21 cellular contexts compared by ENCODE assay signal in the genomic region with DNA sequence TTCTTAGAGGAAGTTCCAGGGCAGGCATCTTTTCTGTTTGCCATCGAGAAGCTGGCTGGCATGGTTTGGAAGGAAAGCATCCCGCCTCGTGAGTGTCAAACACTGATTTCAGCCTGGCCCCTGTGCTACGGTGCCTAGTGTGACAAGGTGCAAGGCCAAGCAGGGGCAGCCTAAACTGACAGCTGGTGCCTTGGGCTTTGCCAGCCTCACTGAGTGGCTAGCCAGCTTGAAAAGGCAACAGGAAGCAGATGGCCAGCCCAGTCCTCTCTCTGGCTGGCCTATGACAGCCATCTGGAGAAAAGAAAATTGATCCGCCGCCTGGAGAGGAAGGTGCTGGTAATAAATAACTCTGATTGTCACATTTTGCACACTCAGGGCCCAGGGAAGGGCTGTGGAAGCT. TPM values are rescaled to one million over a fixed set of nuclear protein-coding genes. Genes with fewer than 3 reads are reported as not detected.
DNase-seq lines count a peak whose midpoint lies in the region; ATAC-seq and TF ChIP-seq lines count a peak whose summit lies in the region.
"Had no signal": no experiment of that assay in that cellular context is flagged by ENCODE, and none has a peak within 500 bp of the region (broad histone marks: within the 10 kb centered on the region; RNA-seq: fewer than 3 reads in every experiment).

No MANE protein-coding gene starts in this region.

- intact Hi-C loops in aorta (cut with DNase I): no loop called here

- H3K4me1 ChIP-seq in HAP-1: no peaks in the 10 kb centered on the region
- no peaks in the 10 kb centered on the region for H3K4me1 ChIP-seq in aorta (ENCODE audit: control insufficient read depth in 1 of 2, insufficient read depth in 2 of 2, low read length in 2 of 2)
- H3K4me1 ChIP-seq: adrenal gland, right atrium auricular region, SJCRH30, stomach, upper lobe of right lung had no signal

- peaks cover 9% of the 10 kb centered on the region for H3K4me1 Mint-ChIP-seq in brain
- H3K4me1 Mint-ChIP-seq: activated CD8-positive, alpha-beta memory T cell treated with anti-CD3 and anti-CD28 coated beads, Interleukin-2, amount 10 ng/mL, durations not matched to agents 7 days and 5 days had no signal

- peak overlapping the region in 3 of 5 experiments; percentile 54 to 70 (median 58) for H3K27ac Mint-ChIP-seq in brain
- H3K27ac Mint-ChIP-seq: activated CD8-positive, alpha-beta memory T cell treated with anti-CD3 and anti-CD28 coated beads, Interleukin-2, amount 10 ng/mL, durations not matched to agents 7 days and 5 days had no signal

- H3K36me3 ChIP-seq in HAP-1 (replicated peaks): no peaks in the 10 kb centered on the region
- H3K36me3 ChIP-seq in aorta (ENCODE audit: control insufficient read depth in 1 of 2, insufficient read depth in 2 of 2, low read length in 1 of 2): no peaks in the 10 kb centered on the region
- H3K36me3 ChIP-seq: adrenal gland, right atrium auricular region, SJCRH30, stomach, upper lobe of right lung had no signal

- H3K36me3 Mint-ChIP-seq in brain: no peaks in the 10 kb centered on the region
- H3K36me3 Mint-ChIP-seq: activated CD8-positive, alpha-beta memory T cell treated with anti-CD3 and anti-CD28 coated beads, Interleukin-2, amount 10 ng/mL, durations not matched to agents 7 days and 5 days had no signal

- H3K27me3 Mint-ChIP-seq in brain: no peaks in the 10 kb centered on the region

- H3K27me3 ChIP-seq in HAP-1 (ENCODE audit: low read depth): no peaks in the 10 kb centered on the region
- H3K27me3 ChIP-seq in aorta (ENCODE audit: control insufficient read depth in 1 of 2, insufficient read depth in 2 of 2, low read length in 1 of 2): no peaks in the 10 kb centered on the region
- H3K27me3 ChIP-seq: adrenal gland, right atrium auricular region, SJCRH30, stomach, upper lobe of right lung had no signal

- peak; percentile 2 to 24 for DNase-seq in NCI-H187 (lab: John Stamatoyannopoulos, UW)
- no peak for DNase-seq in NCI-H187 treated with DMSO at 0.1 percent for 48 hours (lab: John Stamatoyannopoulos, UW)
- peak; percentile 99 for DNase-seq in NCI-H2171 treated with DMSO at 0.1 percent for 48 hours (lab: John Stamatoyannopoulos, UW)
- DNase-seq in retina: peak; percentile 67
- no peak for DNase-seq in NAMALWA (ENCODE audit: low spot score)
- DNase-seq in HAP-1 (ENCODE audit: low spot score in 2 of 2): no peak
- DNase-seq in aorta: no peak
- DNase-seq: activated CD8-positive, alpha-beta memory T cell treated with anti-CD3 and anti-CD28 coated beads, Interleukin-2, amount 10 ng/mL, durations not matched to agents 7 days and 5 days; adrenal gland; DND-41; left cardiac atrium; NCI-H1930; nucleus accumbens; SJCRH30; stimulated activated CD4-positive, alpha-beta T cell treated with anti-CD3 and anti-CD28 coated beads, Interleukin-1b, Interleukin-23, amount 100 ng/mL, for 48 hours; stomach; upper lobe of right lung had no signal

- H3K9me3 ChIP-seq in HAP-1: no peaks in the 10 kb centered on the region
- H3K9me3 ChIP-seq in aorta (ENCODE audit: control insufficient read depth, low read length): no peaks in the 10 kb centered on the region
- H3K9me3 ChIP-seq: adrenal gland, right atrium auricular region, SJCRH30, stomach, upper lobe of right lung had no signal

- H3K9me3 Mint-ChIP-seq in brain: peaks cover 0 to 3% (median 0%) of the 10 kb centered on the region in 5 experiments

- ATAC-seq in aorta (ENCODE audit: low FRiP score): no peak
- ATAC-seq: activated CD8-positive, alpha-beta memory T cell treated with anti-CD3 and anti-CD28 coated beads, Interleukin-2, amount 10 ng/mL, durations not matched to agents 7 days and 5 days; left cardiac atrium; upper lobe of right lung had no signal

- H3K27ac ChIP-seq in aorta (ENCODE audit: low read depth in 1 of 2, low read length in 2 of 2): no peak overlapping the region
- H3K27ac ChIP-seq: adrenal gland, right atrium auricular region, SJCRH30, stomach, upper lobe of right lung had no signal

- no peak overlapping the region for H3K4me3 ChIP-seq in HAP-1
- no peak overlapping the region for H3K4me3 ChIP-seq in aorta (ENCODE audit: low read length in 2 of 2)
- H3K4me3 ChIP-seq: adrenal gland, right atrium auricular region, SJCRH30, stomach, upper lobe of right lung had no signal

- WGBS in aorta, 2 donors: 37 to 42% methylated on average over 6 of the region's 6 CpGs

- in situ Hi-C loops in HAP-1 (cut with MboI; ENCODE audit: low sequenced_read_pairs): no loop called here

- no peak overlapping the region for H3K4me3 Mint-ChIP-seq in brain
- H3K4me3 Mint-ChIP-seq: activated CD8-positive, alpha-beta memory T cell treated with anti-CD3 and anti-CD28 coated beads, Interleukin-2, amount 10 ng/mL, durations not matched to agents 7 days and 5 days had no signal

- TF ChIP-seq CTCF in brain (conservative IDR thresholded peaks at IDR 0.05): no peak

RNA-seq across cellular contexts. Expression of gene C3orf85, which starts 52.2 kb away (rescaled TPM):
- polyA plus RNA-seq in brain (ENCODE audit: insufficient read depth, low read depth, low replicate concordance): not detected
- not detected for total RNA-seq in aorta
- 10 to 100 TPM in 1 of 2 donors, under 1 TPM in 1; 0.82 to 25.9 TPM for polyA plus RNA-seq in aorta
- total RNA-seq: activated CD8-positive, alpha-beta memory T cell treated with anti-CD3 and anti-CD28 coated beads, Interleukin-2, amount 10 ng/mL, durations not matched to agents 7 days and 5 days; adrenal gland; left cardiac atrium; mononuclear cell; OCI-LY7; right atrium auricular region; SJCRH30; upper lobe of right lung had no signal
- polyA plus RNA-seq: adrenal gland, stomach had no signal

Comparison
In these comparisons a context has a peak if more than half of its experiments do, and no peak if none do; other contexts are left out.
1. DNase-seq: peak in NCI-H187 (2 of 2), NCI-H2171 treated with DMSO at 0.1 percent for 48 hours (single experiment) and retina (single experiment); none in NCI-H187 treated with DMSO at 0.1 percent for 48 hours (single experiment), NAMALWA (single experiment), HAP-1 (0 of 2) and aorta (0 of 2).